10 cellular contexts compared by ENCODE assay signal in genomic region chr2:196454492-196454891, GRCh38.
"Had no signal": no experiment of that assay in that cellular context is flagged by ENCODE, and none has a peak within 500 bp of the region (broad histone marks: within the 10 kb centered on the region; RNA-seq: fewer than 3 reads in every experiment).

No MANE protein-coding gene starts in this region.

- H3K4me3 ChIP-seq: GM23248, GM23338, HAP-1 had no signal

- H3K27ac ChIP-seq: GM23248 had no signal

- H3K4me2 ChIP-seq: GM23338 had no signal

- H3K36me3 ChIP-seq: HAP-1 had no signal

- H3K9ac ChIP-seq: GM23248 had no signal

- FAIRE-seq: H1, H54 had no signal

- H3K4me1 ChIP-seq: HAP-1 had no signal

- DNase-seq: GM23248, GOT3, H7, H9, HCEC 1CT, HFFc6 had no signal

- ATAC-seq: GM23338 had no signal

- H3K9me3 ChIP-seq: HAP-1 had no signal

- H2AFZ ChIP-seq: GM23248, GM23338 had no signal
